ENCODE assay signal across 22 cellular contexts in genomic region chr12:116347265-116347664, GRCh38.
A peak's percentile ranks its signal among the peaks of the same experiment; 100 is the strongest.
DNase-seq lines count a peak whose midpoint lies in the region; ATAC-seq lines count a peak whose summit lies in the region.
"Had no signal": no experiment of that assay in that cellular context is flagged by ENCODE, and none has a peak within 500 bp of the region (broad histone marks: within the 10 kb centered on the region; RNA-seq: fewer than 3 reads in every experiment).

No MANE protein-coding gene starts in this region.

- in situ Hi-C loops in GM23248 (cut with MboI), result no loop called here

- H3F3A ChIP-seq in GM23248 (ENCODE audit: insufficient read depth), result peaks cover 15% of the 10 kb centered on the region

- H3K27ac ChIP-seq in GM23248 (peak overlapping the region; percentile 39; the same call in 1 of the 2 replicates), mesenchymal stem cell (ENCODE audit: low read length, poor library complexity, severe bottlenecking) (no peak overlapping the region)
- H3K27ac ChIP-seq: C4-2B, RWPE1 had no signal

- no peak overlapping the region for H3K4me3 Mint-ChIP-seq in natural killer cell treated with Interleukin-12 subunit alpha and Interleukin-12 subunit beta and Interleukin-15 and Interleukin-18, amount 100 ng/mL, for 72 hours
- H3K4me3 Mint-ChIP-seq: B cell; CD8-positive, alpha-beta T cell had no signal

- no peak overlapping the region for H2AK5ac ChIP-seq in mesenchymal stem cell (ENCODE audit: low read length, severe bottlenecking)

- H3K9me3 ChIP-seq in GM23248 (ENCODE audit: low read depth), result no peaks in the 10 kb centered on the region
- H3K9me3 ChIP-seq in mesenchymal stem cell (ENCODE audit: control insufficient read depth, low read length), result peaks cover 2% of the 10 kb centered on the region

- no peak overlapping the region for H2BK12ac ChIP-seq in mesenchymal stem cell (ENCODE audit: low read length in 2 of 2)

- H3K4ac ChIP-seq in mesenchymal stem cell (ENCODE audit: low read depth in 1 of 2, low read length in 2 of 2), result no peak overlapping the region

- no peak overlapping the region for H2BK120ac ChIP-seq in mesenchymal stem cell (ENCODE audit: low read depth, low read length)

- H3K4me2 ChIP-seq in GM23248 (ENCODE audit: unreplicated experiment), result peak overlapping the region; percentile 38
- H3K4me2 ChIP-seq in mesenchymal stem cell (ENCODE audit: low read length, poor library complexity, severe bottlenecking), result no peak overlapping the region

- DNase-seq in GM23248 (no peak), NCI-H226 (peak; percentile 38), mesenchymal stem cell (no peak), SHP77 treated with DMSO at 0.1 percent for 48 hours (lab: John Stamatoyannopoulos, UW) (no peak), COLO829 (ENCODE audit: low spot score) (no peak)
- DNase-seq in natural killer cell treated with Interleukin-12 subunit alpha and Interleukin-12 subunit beta and Interleukin-15 and Interleukin-18, amount 100 ng/mL, for 72 hours (ENCODE audit: low spot score), result no peak
- DNase-seq: CD8-positive, alpha-beta T cell; DMS153; DND-41; NCI-H1048; NCI-H1417; NCI-H1694; NCI-H2029 treated with DMSO at 0.1 percent for 48 hours; NCI-H2227 treated with DMSO at 0.1 percent for 48 hours; NCI-H510A; NCI-H69; SHP77; SW 1271 had no signal

- no peak overlapping the region for H3K14ac ChIP-seq in mesenchymal stem cell (ENCODE audit: low read length in 2 of 2)

- H3K9ac ChIP-seq in GM23248 (0 out of 2 replicates have a peak overlapping the region, but pooled peaks have one; percentile 13), mesenchymal stem cell (ENCODE audit: low read length) (peak overlapping the region; percentile 58)

- no peak overlapping the region for H3K18ac ChIP-seq in mesenchymal stem cell (ENCODE audit: low read depth in 1 of 2, low read length in 2 of 2)

- H4K91ac ChIP-seq in mesenchymal stem cell (ENCODE audit: low read length), result no peak overlapping the region

- no peaks in the 10 kb centered on the region for H4K20me1 ChIP-seq in GM23248 (ENCODE audit: insufficient read depth)

- no peaks in the 10 kb centered on the region for H3K79me2 ChIP-seq in GM23248 (ENCODE audit: insufficient read depth)

- H3K27me3 ChIP-seq in GM23248 (replicated peaks; ENCODE audit: insufficient read depth) (no peaks in the 10 kb centered on the region), mesenchymal stem cell (ENCODE audit: control insufficient read depth in 1 of 2, insufficient read depth in 1 of 2, low read length in 2 of 2) (no peaks in the 10 kb centered on the region)

- no peak overlapping the region for H4K8ac ChIP-seq in mesenchymal stem cell (ENCODE audit: low read length)

- H3K36me3 Mint-ChIP-seq in natural killer cell treated with Interleukin-12 subunit alpha and Interleukin-12 subunit beta and Interleukin-15 and Interleukin-18, amount 100 ng/mL, for 72 hours, result no peaks in the 10 kb centered on the region
- H3K36me3 Mint-ChIP-seq: CD8-positive, alpha-beta T cell had no signal

- H3K9me2 ChIP-seq in GM23248 (ENCODE audit: insufficient read depth), result no peaks in the 10 kb centered on the region

- H3K4me1 ChIP-seq in GM23248 (ENCODE audit: insufficient read depth) (peaks cover 14% of the 10 kb centered on the region), mesenchymal stem cell (ENCODE audit: control insufficient read depth, insufficient read depth, low read depth, low read length) (peaks cover 6% of the 10 kb centered on the region)

- H2AFZ ChIP-seq in GM23248 (no peak overlapping the region), mesenchymal stem cell (ENCODE audit: low read depth, low read length) (no peak overlapping the region)

- H3K27ac Mint-ChIP-seq in natural killer cell treated with Interleukin-12 subunit alpha and Interleukin-12 subunit beta and Interleukin-15 and Interleukin-18, amount 100 ng/mL, for 72 hours, result no peak overlapping the region
- H3K27ac Mint-ChIP-seq: B cell; CD8-positive, alpha-beta T cell had no signal

- H3K23ac ChIP-seq in mesenchymal stem cell (ENCODE audit: low read length in 2 of 2), result no peak overlapping the region

- no peak overlapping the region for H3K4me3 ChIP-seq in GM23248
- H3K4me3 ChIP-seq in mesenchymal stem cell (ENCODE audit: insufficient read depth in 1 of 2, low read depth in 1 of 2, low read length in 2 of 2), result no peak overlapping the region

- H3K36me3 ChIP-seq in GM23248 (ENCODE audit: low read depth) (no peaks in the 10 kb centered on the region), mesenchymal stem cell (ENCODE audit: control insufficient read depth in 1 of 2, insufficient read depth in 2 of 2, low read depth in 1 of 2, low read length in 2 of 2) (no peaks in the 10 kb centered on the region)

- no peak overlapping the region for H2BK5ac ChIP-seq in mesenchymal stem cell (ENCODE audit: low read depth, low read length, poor library complexity, severe bottlenecking)

- no peaks in the 10 kb centered on the region for H3K79me1 ChIP-seq in mesenchymal stem cell (replicated peaks; ENCODE audit: low read length, poor library complexity, severe bottlenecking)

- H3K27me3 Mint-ChIP-seq in natural killer cell treated with Interleukin-12 subunit alpha and Interleukin-12 subunit beta and Interleukin-15 and Interleukin-18, amount 100 ng/mL, for 72 hours, result peaks cover 2 to 8% of the 10 kb centered on the region in 2 donors
- H3K27me3 Mint-ChIP-seq: B cell had no signal

- ATAC-seq in HG03439 (IDR thresholded peaks at IDR 0.05; ENCODE audit: unreplicated experiment), result no peak
- ATAC-seq in natural killer cell treated with Interleukin-12 subunit alpha and Interleukin-12 subunit beta and Interleukin-15 and Interleukin-18, amount 100 ng/mL, for 72 hours, result no peak
- ATAC-seq: CD8-positive, alpha-beta T cell had no signal

- no peak overlapping the region for H2BK15ac ChIP-seq in mesenchymal stem cell (ENCODE audit: low read depth, poor library complexity, severe bottlenecking)

- WGBS in GM23248 (ENCODE audit: low coverage in 1 of 2, low lambda C conversion rate in 2 of 2, missing lambda C conversion rate in 2 of 2), 2 experiments, result 97 to 100% methylated on average over 1 of the region's 1 CpG
- 80% methylated on average over 1 of the region's 1 CpG for WGBS in mesenchymal stem cell

- H3K4me1 Mint-ChIP-seq in natural killer cell treated with Interleukin-12 subunit alpha and Interleukin-12 subunit beta and Interleukin-15 and Interleukin-18, amount 100 ng/mL, for 72 hours (ENCODE audit: low read depth in 2 of 2), result no peaks in the 10 kb centered on the region

- H3K9me3 Mint-ChIP-seq in natural killer cell treated with Interleukin-12 subunit alpha and Interleukin-12 subunit beta and Interleukin-15 and Interleukin-18, amount 100 ng/mL, for 72 hours, result no peaks in the 10 kb centered on the region
- H3K9me3 Mint-ChIP-seq: CD8-positive, alpha-beta T cell had no signal
